In the genomic region with DNA sequence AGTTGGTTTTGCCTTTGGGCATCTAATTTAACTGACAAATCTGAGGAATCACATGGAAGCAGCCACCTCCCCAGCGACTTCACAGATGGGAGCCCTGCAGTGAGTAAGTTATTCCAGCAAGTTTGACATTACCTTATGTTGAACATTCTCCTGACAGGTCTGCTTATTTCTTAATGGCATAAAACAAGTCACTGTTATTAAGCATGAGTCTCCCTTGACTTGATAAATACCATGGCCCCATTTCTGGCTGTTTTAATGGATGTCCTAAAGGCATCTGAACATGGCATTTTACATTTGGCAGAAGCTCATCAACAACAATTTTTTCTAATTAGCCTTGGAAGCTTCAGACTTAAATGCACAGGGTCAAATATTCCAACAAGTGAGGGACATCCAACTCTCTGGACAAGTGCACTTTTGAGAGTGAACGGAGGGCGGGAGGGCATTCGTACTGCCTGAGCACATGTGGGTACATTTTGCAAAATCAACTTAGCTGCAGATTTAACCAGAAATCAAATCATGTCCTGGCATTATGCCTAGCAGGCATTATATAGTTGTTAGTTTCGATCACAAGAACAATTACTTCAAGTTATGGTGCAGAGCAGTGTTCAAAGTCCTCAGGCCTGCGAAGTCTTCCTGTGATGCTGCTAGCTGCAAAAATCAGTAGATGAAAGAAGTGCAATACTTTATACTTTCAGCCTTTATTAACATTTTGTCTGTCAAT, we compare ENCODE assay signal across 1 cellular context.
TF ChIP-seq lines count a peak whose summit lies in the region.

No MANE protein-coding gene starts in this region.

TF ChIP-seq in SK-N-SH, 30 proteins besides CTCF, POLR2A, EP300 and RAD21 (continued from another document):
- TF ChIP-seq FOXM1 (IDR thresholded peaks at IDR 0.05; ENCODE audit: low read depth) (no peak), YY1 (IDR thresholded peaks at IDR 0.05; ENCODE audit: low read depth) (no peak), NRF1 (IDR thresholded peaks at IDR 0.05; ENCODE audit: low read depth, low read length) (no peak), IRF3 (IDR thresholded peaks at IDR 0.05; ENCODE audit: low read depth, low read length) (no peak), MEF2A (IDR thresholded peaks at IDR 0.05; ENCODE audit: borderline replicate concordance, low read depth) (no peak), CHD2 (IDR thresholded peaks at IDR 0.05; ENCODE audit: low read length, partially characterized antibody) (peak; percentile 73), RFX5 (IDR thresholded peaks at IDR 0.05; ENCODE audit: low read length) (no peak), FOSL2 (IDR thresholded peaks at IDR 0.05; ENCODE audit: borderline replicate concordance, low read depth) (no peak)
- TF ChIP-seq, protein P1, sequence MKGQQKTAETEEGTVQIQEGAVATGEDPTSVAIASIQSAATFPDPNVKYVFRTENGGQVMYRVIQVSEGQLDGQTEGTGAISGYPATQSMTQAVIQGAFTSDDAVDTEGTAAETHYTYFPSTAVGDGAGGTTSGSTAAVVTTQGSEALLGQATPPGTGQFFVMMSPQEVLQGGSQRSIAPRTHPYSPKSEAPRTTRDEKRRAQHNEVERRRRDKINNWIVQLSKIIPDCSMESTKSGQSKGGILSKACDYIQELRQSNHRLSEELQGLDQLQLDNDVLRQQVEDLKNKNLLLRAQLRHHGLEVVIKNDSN (IDR thresholded peaks at IDR 0.05; ENCODE audit: borderline replicate concordance, low read depth): no peak
- TF ChIP-seq, protein P2, sequence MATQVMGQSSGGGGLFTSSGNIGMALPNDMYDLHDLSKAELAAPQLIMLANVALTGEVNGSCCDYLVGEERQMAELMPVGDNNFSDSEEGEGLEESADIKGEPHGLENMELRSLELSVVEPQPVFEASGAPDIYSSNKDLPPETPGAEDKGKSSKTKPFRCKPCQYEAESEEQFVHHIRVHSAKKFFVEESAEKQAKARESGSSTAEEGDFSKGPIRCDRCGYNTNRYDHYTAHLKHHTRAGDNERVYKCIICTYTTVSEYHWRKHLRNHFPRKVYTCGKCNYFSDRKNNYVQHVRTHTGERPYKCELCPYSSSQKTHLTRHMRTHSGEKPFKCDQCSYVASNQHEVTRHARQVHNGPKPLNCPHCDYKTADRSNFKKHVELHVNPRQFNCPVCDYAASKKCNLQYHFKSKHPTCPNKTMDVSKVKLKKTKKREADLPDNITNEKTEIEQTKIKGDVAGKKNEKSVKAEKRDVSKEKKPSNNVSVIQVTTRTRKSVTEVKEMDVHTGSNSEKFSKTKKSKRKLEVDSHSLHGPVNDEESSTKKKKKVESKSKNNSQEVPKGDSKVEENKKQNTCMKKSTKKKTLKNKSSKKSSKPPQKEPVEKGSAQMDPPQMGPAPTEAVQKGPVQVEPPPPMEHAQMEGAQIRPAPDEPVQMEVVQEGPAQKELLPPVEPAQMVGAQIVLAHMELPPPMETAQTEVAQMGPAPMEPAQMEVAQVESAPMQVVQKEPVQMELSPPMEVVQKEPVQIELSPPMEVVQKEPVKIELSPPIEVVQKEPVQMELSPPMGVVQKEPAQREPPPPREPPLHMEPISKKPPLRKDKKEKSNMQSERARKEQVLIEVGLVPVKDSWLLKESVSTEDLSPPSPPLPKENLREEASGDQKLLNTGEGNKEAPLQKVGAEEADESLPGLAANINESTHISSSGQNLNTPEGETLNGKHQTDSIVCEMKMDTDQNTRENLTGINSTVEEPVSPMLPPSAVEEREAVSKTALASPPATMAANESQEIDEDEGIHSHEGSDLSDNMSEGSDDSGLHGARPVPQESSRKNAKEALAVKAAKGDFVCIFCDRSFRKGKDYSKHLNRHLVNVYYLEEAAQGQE (IDR thresholded peaks at IDR 0.05; ENCODE audit: low read depth, low read length): no peak
